ENCODE assay signal across 22 cellular contexts in the genomic region with DNA sequence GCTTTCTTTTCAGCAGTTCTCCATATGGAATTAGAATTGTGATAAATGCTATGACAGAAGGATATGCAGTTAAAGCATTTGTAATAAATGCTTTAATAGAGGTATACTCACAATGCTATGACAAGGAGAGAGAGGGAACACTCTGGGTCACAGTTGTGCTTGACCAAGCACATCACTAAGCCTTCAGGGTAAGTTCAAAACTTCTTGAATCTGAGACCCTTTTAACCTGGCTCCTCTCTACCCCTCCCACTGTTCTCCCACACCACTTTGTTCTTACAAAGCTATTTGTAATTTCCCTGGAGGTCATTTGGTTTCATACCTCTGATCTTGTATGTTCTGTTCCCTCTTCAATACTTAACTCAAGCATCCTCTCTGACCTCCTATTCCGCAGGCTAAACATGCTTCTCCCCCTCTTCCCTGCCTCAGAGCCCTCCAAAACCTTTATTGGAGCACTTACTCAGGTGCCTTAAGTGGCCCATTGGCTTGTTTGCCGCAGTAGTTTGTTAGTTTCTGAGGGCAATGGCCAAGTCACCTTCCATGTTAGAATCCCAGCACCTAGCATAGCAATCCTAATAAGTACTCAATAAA.
"Had no signal": no experiment of that assay in that cellular context is flagged by ENCODE, and none has a peak within 500 bp of the region (broad histone marks: within the 10 kb centered on the region; RNA-seq: fewer than 3 reads in every experiment).

No MANE protein-coding gene starts in this region.

- H3K36me3 ChIP-seq: brain microvascular endothelial cell, colonic mucosa, esophagus squamous epithelium, neural progenitor cell, ovary, right lobe of liver, stomach, WERI-Rb-1 had no signal

- H3K9ac ChIP-seq: neural progenitor cell had no signal

- H3K4me2 ChIP-seq: neural progenitor cell had no signal

- H3K4me1 Mint-ChIP-seq: central memory CD8-positive, alpha-beta T cell had no signal

- H3K27ac ChIP-seq: brain microvascular endothelial cell, colonic mucosa, esophagus squamous epithelium, neural progenitor cell, ovary, psoas muscle, right lobe of liver, stomach, testis had no signal

- H3K4me1 ChIP-seq: colonic mucosa, neural progenitor cell, psoas muscle, right lobe of liver, stomach, testis had no signal

- H3K9me3 ChIP-seq: colonic mucosa, esophagus squamous epithelium, ovary, psoas muscle, right lobe of liver, stomach, testis had no signal

- H2AFZ ChIP-seq: neural progenitor cell had no signal

- H3K27ac Mint-ChIP-seq: activated naive CD8-positive, alpha-beta T cell treated with anti-CD3 and anti-CD28 coated beads, Interleukin-2, amount 50 U/mL, for 24 hours; activated T-helper 17 cell treated with anti-CD3 and anti-CD28 coated beads, Interleukin-2, amount 50 U/mL, for 72 hours; neural progenitor cell had no signal

- H3K9me3 Mint-ChIP-seq: activated naive CD8-positive, alpha-beta T cell treated with anti-CD3 and anti-CD28 coated beads, Interleukin-2, amount 50 U/mL, for 24 hours; activated T-helper 17 cell treated with anti-CD3 and anti-CD28 coated beads, Interleukin-2, amount 50 U/mL, for 72 hours; central memory CD8-positive, alpha-beta T cell; neural progenitor cell had no signal

- ATAC-seq: activated naive CD8-positive, alpha-beta T cell treated with anti-CD3 and anti-CD28 coated beads, Interleukin-2, amount 50 U/mL, for 24 hours; activated T-helper 17 cell treated with anti-CD3 and anti-CD28 coated beads, Interleukin-2, amount 50 U/mL, for 72 hours; left lobe of liver; psoas muscle; right lobe of liver had no signal

- H3K4me3 Mint-ChIP-seq: activated naive CD8-positive, alpha-beta T cell treated with anti-CD3 and anti-CD28 coated beads, Interleukin-2, amount 50 U/mL, for 24 hours; activated T-helper 17 cell treated with anti-CD3 and anti-CD28 coated beads, Interleukin-2, amount 50 U/mL, for 72 hours; central memory CD8-positive, alpha-beta T cell; neural progenitor cell had no signal

- H3K36me3 Mint-ChIP-seq: neural progenitor cell had no signal

- H3K4me3 ChIP-seq: colonic mucosa, esophagus squamous epithelium, neural progenitor cell, ovary, psoas muscle, right lobe of liver, stomach, testis had no signal

- DNase-seq: activated CD4-positive, alpha-beta T cell treated with anti-CD3 and anti-CD28 coated beads for 1 hour; activated CD4-positive, alpha-beta T cell treated with anti-CD3 and anti-CD28 coated beads, Interleukin-2, amount 50 U/mL, for 48 hours; activated naive CD4-positive, alpha-beta T cell treated with Interleukin-2 at 50 U/mL for 16 hours; activated naive CD8-positive, alpha-beta T cell treated with anti-CD3 and anti-CD28 coated beads, Interleukin-2, amount 50 U/mL, for 24 hours; activated T-cell treated with anti-CD3 and anti-CD28 coated beads for 4 hours; aorta; brain microvascular endothelial cell; esophagus squamous epithelium; ovary; psoas muscle; right lobe of liver; stimulated activated CD4-positive, alpha-beta T cell treated with anti-CD3 and anti-CD28 coated beads, Interleukin-4, amount 100 ng/mL, for 1 hour; stomach; SW 1271; T-helper 2 cell; testis had no signal

- H3K27me3 ChIP-seq: brain microvascular endothelial cell, colonic mucosa, neural progenitor cell, ovary, right lobe of liver, stomach, testis had no signal
